Comparison of ENCODE assay signal across 13 cellular contexts in genomic region chr1:112402682-112403643, GRCh38. TPM values are rescaled to one million over a fixed set of nuclear protein-coding genes. Genes with fewer than 3 reads are reported as not detected.
DNase-seq lines count a peak whose midpoint lies in the region; ATAC-seq, FAIRE-seq and TF ChIP-seq lines count a peak whose summit lies in the region.
"Had no signal": no experiment of that assay in that cellular context is flagged by ENCODE, and none has a peak within 500 bp of the region (broad histone marks: within the 10 kb centered on the region; RNA-seq: fewer than 3 reads in every experiment).

No MANE protein-coding gene starts in this region.

- peaks cover 3% of the 10 kb centered on the region for H3K36me3 Mint-ChIP-seq in astrocyte (ENCODE audit: low read depth, unreplicated experiment)
- H3K36me3 Mint-ChIP-seq in progenitor cell of endocrine pancreas (ENCODE audit: insufficient read depth) = peaks cover 8% of the 10 kb centered on the region

- H3K4me3 ChIP-seq in astrocyte (ENCODE audit: insufficient read depth, low read depth, low read length) (no peak overlapping the region), hepatocyte (no peak overlapping the region)
- H3K4me3 ChIP-seq: lung had no signal

- H3K9me3 ChIP-seq in astrocyte (ENCODE audit: insufficient read depth, low read depth, low read length) (no peaks in the 10 kb centered on the region), hepatocyte (ENCODE audit: low read depth) (no peaks in the 10 kb centered on the region)

- H4K20me1 ChIP-seq in astrocyte (ENCODE audit: insufficient read depth, low read length) = peaks cover 37% of the 10 kb centered on the region
- peaks cover 55% of the 10 kb centered on the region for H4K20me1 ChIP-seq in hepatocyte (ENCODE audit: insufficient read depth, poor library complexity, severe bottlenecking)

- H3K4me1 ChIP-seq in astrocyte (ENCODE audit: insufficient read depth, low read length) (peaks cover 36% of the 10 kb centered on the region), hepatocyte (ENCODE audit: insufficient read depth) (peaks cover 15% of the 10 kb centered on the region)

- peak; percentile 63 for DNase-seq in astrocyte (ENCODE audit: low read depth)
- DNase-seq in progenitor cell of endocrine pancreas (ENCODE audit: low spot score, unreplicated experiment) = no peak
- DNase-seq in NK-92 (lab: John Stamatoyannopoulos, UW; ENCODE audit: unreplicated experiment) = no peak
- DNase-seq in hepatocyte (ENCODE audit: low spot score) = no peak
- no peak for DNase-seq in cerebellar nuclear complex (lab: John Stamatoyannopoulos, UW)
- DNase-seq: MM.1S, NCI-H524 treated with DMSO at 0.1 percent for 48 hours, SHP77 had no signal

- FAIRE-seq in astrocyte (lab: Jason Lieb, UNC) = no peak

- peak overlapping the region; percentile 68 for H3K9ac ChIP-seq in astrocyte (ENCODE audit: low read length)

- H3K27ac Mint-ChIP-seq in astrocyte (ENCODE audit: unreplicated experiment) (peak overlapping the region; percentile 63), progenitor cell of endocrine pancreas (peak overlapping the region; percentile 1)
- H3K27ac Mint-ChIP-seq: activated T-helper 2 cell treated with anti-CD3 and anti-CD28 coated beads, Interferon-gamma antibody, Interleukin-2, Interleukin-4, amounts not matched to agents 10 μg/mL and 5 μg/mL and 100 μg/mL, durations not matched to agents 14 hours and 24 hours and 36 hours had no signal

- H3K27me3 ChIP-seq in astrocyte (ENCODE audit: insufficient read depth, low read length) (no peaks in the 10 kb centered on the region), hepatocyte (no peaks in the 10 kb centered on the region)

- no peak for TF ChIP-seq CTCF in astrocyte (IDR thresholded peaks at IDR 0.05; ENCODE audit: insufficient read depth, low read depth, low read length)
- TF ChIP-seq CTCF in progenitor cell of endocrine pancreas (IDR thresholded peaks at IDR 0.05; ENCODE audit: unreplicated experiment) = no peak
- TF ChIP-seq CTCF in hepatocyte (IDR thresholded peaks at IDR 0.05; ENCODE audit: poor library complexity) = no peak

- H3K9me3 Mint-ChIP-seq in astrocyte (ENCODE audit: unreplicated experiment) (no peaks in the 10 kb centered on the region), progenitor cell of endocrine pancreas (ENCODE audit: low read depth) (no peaks in the 10 kb centered on the region)
- H3K9me3 Mint-ChIP-seq: activated T-helper 2 cell treated with anti-CD3 and anti-CD28 coated beads, Interferon-gamma antibody, Interleukin-2, Interleukin-4, amounts not matched to agents 10 μg/mL and 5 μg/mL and 100 μg/mL, durations not matched to agents 14 hours and 24 hours and 36 hours had no signal

- H3K9me2 ChIP-seq in hepatocyte (replicated peaks; ENCODE audit: insufficient read depth) = no peaks in the 10 kb centered on the region

- H3K27ac ChIP-seq in astrocyte (ENCODE audit: low read depth, low read length) (peak overlapping the region; percentile 87), hepatocyte (no peak overlapping the region)

- peaks cover 85% of the 10 kb centered on the region for H3K79me2 ChIP-seq in astrocyte (ENCODE audit: insufficient read depth, low read length)
- H3K79me2 ChIP-seq in hepatocyte = peaks cover 100% of the 10 kb centered on the region

- no peak overlapping the region for H2AFZ ChIP-seq in astrocyte (ENCODE audit: low read depth, low read length)
- H2AFZ ChIP-seq in hepatocyte = no peak overlapping the region

- peak overlapping the region; percentile 61 for H3K4me3 Mint-ChIP-seq in astrocyte (ENCODE audit: unreplicated experiment)
- no peak overlapping the region for H3K4me3 Mint-ChIP-seq in progenitor cell of endocrine pancreas (ENCODE audit: low read depth)

- peak overlapping the region; percentile 73 for H3K4me2 ChIP-seq in astrocyte (ENCODE audit: low read length)
- H3K4me2 ChIP-seq in hepatocyte = no peak overlapping the region

- ATAC-seq in GM19351 (IDR thresholded peaks at IDR 0.05; ENCODE audit: unreplicated experiment) (peak; percentile 69), HG02852 (IDR thresholded peaks at IDR 0.05; ENCODE audit: unreplicated experiment) (peak; percentile 62)
- ATAC-seq: activated CD4-positive, CD25-positive, alpha-beta regulatory T cell treated with anti-CD3 and anti-CD28 coated beads, Interleukin-2, amount 50 U/mL, for 24 hours had no signal

- 87% methylated on average over 5 of the region's 5 CpGs for WGBS in hepatocyte (ENCODE audit: low lambda C conversion rate, missing lambda C conversion rate)

- H3K36me3 ChIP-seq in astrocyte (ENCODE audit: insufficient read depth, low read length) (peaks cover 2% of the 10 kb centered on the region), hepatocyte (replicated peaks; ENCODE audit: insufficient read depth, low read depth) (no peaks in the 10 kb centered on the region)

- H3K4me1 Mint-ChIP-seq in astrocyte (ENCODE audit: low read depth, unreplicated experiment) (peaks cover 68% of the 10 kb centered on the region), progenitor cell of endocrine pancreas (ENCODE audit: low read depth) (peaks cover 22% of the 10 kb centered on the region)

- H3K27me3 Mint-ChIP-seq in astrocyte (ENCODE audit: low read depth, unreplicated experiment) (no peaks in the 10 kb centered on the region), progenitor cell of endocrine pancreas (no peaks in the 10 kb centered on the region)

RNA-seq across cellular contexts. Expression of gene CTTNBP2NL, which starts 6.9 kb away (rescaled TPM):
- total RNA-seq in astrocyte (83.0 and 91.9 TPM in 2 replicates), progenitor cell of endocrine pancreas (46.0 and 48.4 TPM in 2 replicates), hepatocyte (16.4 and 18.1 TPM in 2 replicates)
- 10.2 and 11.4 TPM in 2 replicates for polyA plus RNA-seq in hepatocyte
